Comparison of ENCODE assay signal across 8 cellular contexts in genomic region chrX:72245461-72246089, GRCh38. TPM values are rescaled to one million over a fixed set of nuclear protein-coding genes. Genes with fewer than 3 reads are reported as not detected.
DNase-seq lines count a peak whose midpoint lies in the region; ATAC-seq and TF ChIP-seq lines count a peak whose summit lies in the region.

No MANE protein-coding gene starts in this region.

- TF ChIP-seq CTCF in lung (IDR thresholded peaks at IDR 0.05; ENCODE audit: control extremely low read depth, extremely low read depth), result peak; percentile 42

- DNase-seq in AG20443 (ENCODE audit: low spot score) (peak; percentile 67), NCI-H1930 (lab: John Stamatoyannopoulos, UW) (peak; percentile 1 to 2), dedifferentiated amniotic fluid mesenchymal stem cell (ENCODE audit: extremely low spot score) (peak; percentile 19), lung (ENCODE audit: low spot score) (peak; percentile 67), superior temporal gyrus (ENCODE audit: extremely low spot score) (peak; percentile 62)
- peak; percentile 10 for DNase-seq in activated CD4-positive, CD25-positive, alpha-beta regulatory T cell treated with anti-CD3 and anti-CD28 coated beads, Interleukin-2, amount 50 U/mL, for 16 hours (ENCODE audit: low read depth, low spot score)

- H3K27me3 ChIP-seq in lung (ENCODE audit: control insufficient read depth, insufficient read depth), result no peaks in the 10 kb centered on the region

- ATAC-seq in GM18867 (IDR thresholded peaks at IDR 0.05; ENCODE audit: unreplicated experiment), result peak; percentile 68
- ATAC-seq in lung (ENCODE audit: insufficient read depth, low FRiP score), result no peak
- ATAC-seq in GM21619 (IDR thresholded peaks at IDR 0.05; ENCODE audit: unreplicated experiment), result no peak

- H3K27ac ChIP-seq in lung (ENCODE audit: low read depth in 1 of 2, low read length in 1 of 2), result no peak overlapping the region

- no peak overlapping the region for H3K4me3 ChIP-seq in lung

- no peaks in the 10 kb centered on the region for H3K9me3 ChIP-seq in lung (ENCODE audit: control insufficient read depth in 2 of 2, insufficient read depth in 1 of 2, low read length in 1 of 2)

- no peaks in the 10 kb centered on the region for H3K4me1 ChIP-seq in lung (ENCODE audit: control insufficient read depth in 2 of 2, insufficient read depth in 2 of 2, low read length in 2 of 2)

- 89 to 100% methylated on average over 3 of the region's 3 CpGs for WGBS in lung, 2 donors

- no peaks in the 10 kb centered on the region for H3K36me3 ChIP-seq in lung (ENCODE audit: control insufficient read depth in 2 of 2, insufficient read depth in 2 of 2, low read length in 2 of 2)

RNA-seq across cellular contexts. Expression of gene ERCC6L, which starts 6.7 kb away (rescaled TPM):
- under 1 TPM; 0.31 to 0.71 TPM for total RNA-seq in lung
- under 1 TPM; 0.16 to 0.30 TPM for polyA plus RNA-seq in lung

RNA-seq across cellular contexts. Expression of gene RPS4X, which starts 31.5 kb away (rescaled TPM):
- total RNA-seq in lung, result 1,000 to 10,000 TPM in 1 of 2 donors, 100 to 1,000 TPM in 1; 748 to 1,047 TPM
- 1,000 to 10,000 TPM in 1 of 2 donors, 100 to 1,000 TPM in 1; 753 to 1,713 TPM for polyA plus RNA-seq in lung

Comparison
In these comparisons a context has a peak if more than half of its experiments do, and no peak if none do; other contexts are left out.
1. DNase-seq: peak in every context shown above with its lines; median percentile 67 in AG20443; 67 in lung; 62 in superior temporal gyrus; 19 in dedifferentiated amniotic fluid mesenchymal stem cell; 10 in activated CD4-positive, CD25-positive, alpha-beta regulatory T cell treated with anti-CD3 and anti-CD28 coated beads, Interleukin-2, amount 50 U/mL, for 16 hours; 2 in NCI-H1930.